Comparison of ENCODE assay signal across 4 cellular contexts in the genomic region with DNA sequence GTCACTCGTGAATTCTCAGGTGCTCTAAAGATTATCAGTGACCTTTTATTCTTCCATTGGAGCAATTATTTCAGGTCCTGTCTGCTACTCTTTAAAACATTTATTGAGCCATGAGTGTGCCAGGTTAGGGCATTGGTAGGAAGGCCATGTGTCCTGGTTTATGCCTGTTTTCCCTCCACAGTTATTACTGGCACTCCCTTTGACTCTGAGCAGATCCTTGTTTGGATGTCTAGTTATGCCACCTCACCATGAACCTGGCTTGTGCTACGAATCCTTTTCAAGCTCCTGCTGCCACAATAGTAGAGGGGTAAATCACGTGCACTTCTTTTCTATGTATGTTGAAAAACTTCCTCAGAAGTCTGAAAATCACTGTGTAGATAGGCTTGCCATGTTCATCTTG.
"Had no signal": no experiment of that assay in that cellular context is flagged by ENCODE, and none has a peak within 500 bp of the region (broad histone marks: within the 10 kb centered on the region; RNA-seq: fewer than 3 reads in every experiment).

No MANE protein-coding gene starts in this region.

- DNase-seq: H9, HCEC 1CT, IMR-90 had no signal

- H3K4me3 ChIP-seq: GM23338 had no signal

- ATAC-seq: GM23338 had no signal

- H3K4me2 ChIP-seq: GM23338 had no signal

- H2AFZ ChIP-seq: GM23338 had no signal
